ENCODE assay signal across 1 cellular context in genomic region chr6:25714765-25715164, GRCh38.
TF ChIP-seq lines count a peak whose summit lies in the region.

No MANE protein-coding gene starts in this region.

TF ChIP-seq in HepG2, 621 proteins besides CTCF, POLR2A, EP300 and RAD21 (continued from another document):
- TF ChIP-seq, protein P1, sequence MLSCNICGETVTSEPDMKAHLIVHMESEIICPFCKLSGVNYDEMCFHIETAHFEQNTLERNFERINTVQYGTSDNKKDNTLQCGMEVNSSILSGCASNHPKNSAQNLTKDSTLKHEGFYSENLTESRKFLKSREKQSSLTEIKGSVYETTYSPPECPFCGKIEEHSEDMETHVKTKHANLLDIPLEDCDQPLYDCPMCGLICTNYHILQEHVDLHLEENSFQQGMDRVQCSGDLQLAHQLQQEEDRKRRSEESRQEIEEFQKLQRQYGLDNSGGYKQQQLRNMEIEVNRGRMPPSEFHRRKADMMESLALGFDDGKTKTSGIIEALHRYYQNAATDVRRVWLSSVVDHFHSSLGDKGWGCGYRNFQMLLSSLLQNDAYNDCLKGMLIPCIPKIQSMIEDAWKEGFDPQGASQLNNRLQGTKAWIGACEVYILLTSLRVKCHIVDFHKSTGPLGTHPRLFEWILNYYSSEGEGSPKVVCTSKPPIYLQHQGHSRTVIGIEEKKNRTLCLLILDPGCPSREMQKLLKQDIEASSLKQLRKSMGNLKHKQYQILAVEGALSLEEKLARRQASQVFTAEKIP (CRISPR knock-in tag; IDR thresholded peaks at IDR 0.05; ENCODE audit: borderline replicate concordance), result no peak
- no peak for TF ChIP-seq E2F5 (CRISPR knock-in tag; conservative IDR thresholded peaks at IDR 0.05)
- TF ChIP-seq, protein P2, sequence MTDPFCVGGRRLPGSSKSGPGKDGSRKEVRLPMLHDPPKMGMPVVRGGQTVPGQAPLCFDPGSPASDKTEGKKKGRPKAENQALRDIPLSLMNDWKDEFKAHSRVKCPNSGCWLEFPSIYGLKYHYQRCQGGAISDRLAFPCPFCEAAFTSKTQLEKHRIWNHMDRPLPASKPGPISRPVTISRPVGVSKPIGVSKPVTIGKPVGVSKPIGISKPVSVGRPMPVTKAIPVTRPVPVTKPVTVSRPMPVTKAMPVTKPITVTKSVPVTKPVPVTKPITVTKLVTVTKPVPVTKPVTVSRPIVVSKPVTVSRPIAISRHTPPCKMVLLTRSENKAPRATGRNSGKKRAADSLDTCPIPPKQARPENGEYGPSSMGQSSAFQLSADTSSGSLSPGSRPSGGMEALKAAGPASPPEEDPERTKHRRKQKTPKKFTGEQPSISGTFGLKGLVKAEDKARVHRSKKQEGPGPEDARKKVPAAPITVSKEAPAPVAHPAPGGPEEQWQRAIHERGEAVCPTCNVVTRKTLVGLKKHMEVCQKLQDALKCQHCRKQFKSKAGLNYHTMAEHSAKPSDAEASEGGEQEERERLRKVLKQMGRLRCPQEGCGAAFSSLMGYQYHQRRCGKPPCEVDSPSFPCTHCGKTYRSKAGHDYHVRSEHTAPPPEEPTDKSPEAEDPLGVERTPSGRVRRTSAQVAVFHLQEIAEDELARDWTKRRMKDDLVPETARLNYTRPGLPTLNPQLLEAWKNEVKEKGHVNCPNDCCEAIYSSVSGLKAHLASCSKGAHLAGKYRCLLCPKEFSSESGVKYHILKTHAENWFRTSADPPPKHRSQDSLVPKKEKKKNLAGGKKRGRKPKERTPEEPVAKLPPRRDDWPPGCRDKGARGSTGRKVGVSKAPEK (CRISPR knock-in tag; IDR thresholded peaks at IDR 0.05; ENCODE audit: borderline replicate concordance), result no peak
- TF ChIP-seq ZNF232 (CRISPR knock-in tag; IDR thresholded peaks at IDR 0.05; ENCODE audit: borderline replicate concordance), result no peak
- TF ChIP-seq, protein P3, sequence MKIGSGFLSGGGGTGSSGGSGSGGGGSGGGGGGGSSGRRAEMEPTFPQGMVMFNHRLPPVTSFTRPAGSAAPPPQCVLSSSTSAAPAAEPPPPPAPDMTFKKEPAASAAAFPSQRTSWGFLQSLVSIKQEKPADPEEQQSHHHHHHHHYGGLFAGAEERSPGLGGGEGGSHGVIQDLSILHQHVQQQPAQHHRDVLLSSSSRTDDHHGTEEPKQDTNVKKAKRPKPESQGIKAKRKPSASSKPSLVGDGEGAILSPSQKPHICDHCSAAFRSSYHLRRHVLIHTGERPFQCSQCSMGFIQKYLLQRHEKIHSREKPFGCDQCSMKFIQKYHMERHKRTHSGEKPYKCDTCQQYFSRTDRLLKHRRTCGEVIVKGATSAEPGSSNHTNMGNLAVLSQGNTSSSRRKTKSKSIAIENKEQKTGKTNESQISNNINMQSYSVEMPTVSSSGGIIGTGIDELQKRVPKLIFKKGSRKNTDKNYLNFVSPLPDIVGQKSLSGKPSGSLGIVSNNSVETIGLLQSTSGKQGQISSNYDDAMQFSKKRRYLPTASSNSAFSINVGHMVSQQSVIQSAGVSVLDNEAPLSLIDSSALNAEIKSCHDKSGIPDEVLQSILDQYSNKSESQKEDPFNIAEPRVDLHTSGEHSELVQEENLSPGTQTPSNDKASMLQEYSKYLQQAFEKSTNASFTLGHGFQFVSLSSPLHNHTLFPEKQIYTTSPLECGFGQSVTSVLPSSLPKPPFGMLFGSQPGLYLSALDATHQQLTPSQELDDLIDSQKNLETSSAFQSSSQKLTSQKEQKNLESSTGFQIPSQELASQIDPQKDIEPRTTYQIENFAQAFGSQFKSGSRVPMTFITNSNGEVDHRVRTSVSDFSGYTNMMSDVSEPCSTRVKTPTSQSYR (CRISPR knock-in tag; IDR thresholded peaks at IDR 0.05; ENCODE audit: borderline replicate concordance), result no peak
- TF ChIP-seq ZFP36L1 (CRISPR knock-in tag; IDR thresholded peaks at IDR 0.05), result no peak
